ENCODE assay signal across 30 cellular contexts in the genomic region with DNA sequence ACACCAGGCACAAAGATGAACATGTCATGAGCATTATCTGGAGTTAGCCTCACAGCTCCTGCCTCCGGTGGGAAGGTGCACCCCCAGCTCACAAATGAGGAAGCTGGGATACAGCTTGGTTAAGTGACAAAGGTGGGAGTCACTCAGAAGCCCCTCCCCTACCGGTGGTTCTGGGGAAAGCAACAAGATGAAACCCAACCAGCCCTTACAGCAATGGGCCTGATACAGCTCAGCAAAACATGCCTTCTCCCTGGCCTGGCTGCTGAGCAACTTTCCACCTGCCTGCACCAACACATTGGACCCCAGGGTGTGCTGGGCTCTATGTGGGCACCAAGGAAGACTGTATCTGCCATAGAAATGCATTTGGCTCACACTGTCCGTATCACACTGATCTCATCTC.
A peak's percentile ranks its signal among the peaks of the same experiment; 100 is the strongest.
DNase-seq lines count a peak whose midpoint lies in the region; ATAC-seq, FAIRE-seq and TF ChIP-seq lines count a peak whose summit lies in the region.
"Had no signal": no experiment of that assay in that cellular context is flagged by ENCODE, and none has a peak within 500 bp of the region (broad histone marks: within the 10 kb centered on the region; RNA-seq: fewer than 3 reads in every experiment).

No MANE protein-coding gene starts in this region.

- H3K36me3 Mint-ChIP-seq in activated T-helper 17 cell treated with anti-CD3 and anti-CD28 coated beads, Interleukin-2, amount 50 U/mL, for 72 hours (ENCODE audit: low read depth) = no peaks in the 10 kb centered on the region
- H3K36me3 Mint-ChIP-seq: activated naive CD4-positive, alpha-beta T cell treated with anti-CD3 and anti-CD28 coated beads, Interleukin-2, amount 50 U/mL, for 72 hours; CD14-positive monocyte; neural progenitor cell had no signal

- H3K9ac ChIP-seq in HCT116 (ENCODE audit: low read length) (no peak overlapping the region), colonic mucosa (ENCODE audit: low read depth in 2 of 2, low read length in 2 of 2) (no peak overlapping the region)
- H3K9ac ChIP-seq: neural progenitor cell, parathyroid adenoma had no signal

- H3K27ac ChIP-seq in HCT116 (ENCODE audit: low read depth, low read length) = no peak overlapping the region
- H3K27ac ChIP-seq in colonic mucosa = no peak overlapping the region
- H3K27ac ChIP-seq: breast epithelium, neural progenitor cell, parathyroid adenoma, RWPE1, SJSA1, upper lobe of right lung had no signal

- no peak overlapping the region for H3K4me2 ChIP-seq in HCT116 (ENCODE audit: low read length)
- H3K4me2 ChIP-seq: neural progenitor cell had no signal

- TF ChIP-seq CTCF in GM12864 (IDR thresholded peaks at IDR 0.05; ENCODE audit: low read depth, low read length, missing control alignments) (peak; percentile 26), HCT116 (IDR thresholded peaks at IDR 0.05 in 2 of 3, conservative IDR thresholded peaks at IDR 0.05 in 1 of 3; ENCODE audit: borderline replicate concordance in 1 of 3, insufficient read depth in 1 of 3, low read depth in 2 of 3, low read length in 2 of 3) (peak in 2 of 3 experiments; percentile 10 to 23; a peak in 1 of 6 replicates), colonic mucosa (IDR thresholded peaks at IDR 0.05) (no peak)

- H2AFZ ChIP-seq in HCT116 (ENCODE audit: low read depth, low read length, poor library complexity, severe bottlenecking) = no peak overlapping the region
- H2AFZ ChIP-seq: neural progenitor cell, parathyroid adenoma had no signal

- intact Hi-C loops in HCT116 (cut with micrococcal nuclease) = no loop called here
- intact Hi-C loops in posterior vena cava (cut with DNase I) = loop anchor here in 1 of 2 donors (5.0 kb wide), 1 partner anchor 717 kb away; no protein-coding TSS in a partner anchor
- intact Hi-C loops in colonic mucosa (cut with DNase I) = no loop called here
- intact Hi-C loops in cardiac septum (cut with DNase I) = no loop called here

- CTCF ChIA-PET in HCT116 (lab: Charles Lee) = interaction anchor here (1.0 kb wide), 1 partner anchor 241 kb away, joined by 3 read pairs; no protein-coding TSS in a partner anchor

- H3K27ac Mint-ChIP-seq in activated T-helper 17 cell treated with anti-CD3 and anti-CD28 coated beads, Interleukin-2, amount 50 U/mL, for 72 hours = peak overlapping the region; percentile 7
- H3K27ac Mint-ChIP-seq: activated T-helper 1 cell treated with anti-CD3 and anti-CD28 coated beads, Interleukin-12 subunit alpha, Interleukin-12 subunit beta, Interleukin-2, Interleukin-4 antibody, amounts not matched to agents 30 ng/mL and 10 ng/mL and 1 ng/mL, durations not matched to agents 14 hours and 24 hours and 36 hours; CD14-positive monocyte; neural progenitor cell had no signal

- no peaks in the 10 kb centered on the region for H4K20me1 ChIP-seq in HCT116 (ENCODE audit: insufficient read depth)

- TF ChIP-seq RAD21 in HCT116 (IDR thresholded peaks at IDR 0.05; ENCODE audit: low read depth) = no peak

- H3K4me1 Mint-ChIP-seq in activated T-helper 17 cell treated with anti-CD3 and anti-CD28 coated beads, Interleukin-2, amount 50 U/mL, for 72 hours = peaks cover 25% of the 10 kb centered on the region
- H3K4me1 Mint-ChIP-seq: neural progenitor cell had no signal

- no peaks in the 10 kb centered on the region for H3K79me2 ChIP-seq in HCT116 (ENCODE audit: insufficient read depth, low read length)
- H3K79me2 ChIP-seq: parathyroid adenoma had no signal

- POLR2A ChIA-PET in HCT116 (lab: Charles Lee) = no interaction called here

- H3K9me2 ChIP-seq in HCT116 (ENCODE audit: insufficient read depth) = no peaks in the 10 kb centered on the region

- BruUV-seq in HCT116 (replicated peaks; lab: Mats Ljungman, UMichigan) = no TSS peak

- no peak for TF ChIP-seq POLR2A in HCT116 (IDR thresholded peaks at IDR 0.05; ENCODE audit: borderline replicate concordance, extremely low read depth, insufficient read depth, insufficient read length)
- TF ChIP-seq POLR2A in GM12891 (IDR thresholded peaks at IDR 0.05; ENCODE audit: low read depth, low read length) = no peak

- FAIRE-seq in GM12891 (lab: Jason Lieb, UNC) = no peak
- FAIRE-seq: colon, GM12878, small intestine had no signal

- DNase-seq in GM12864 (ENCODE audit: low read depth) = no peak
- DNase-seq in HCT116 (ENCODE audit: low read depth, low spot score) = no peak
- peak; percentile 24 for DNase-seq in posterior vena cava (ENCODE audit: low spot score)
- DNase-seq in colonic mucosa = no peak
- DNase-seq in cardiac septum (ENCODE audit: low spot score) = no peak
- DNase-seq in GM12891 (ENCODE audit: insufficient read length, low spot score) = no peak
- DNase-seq: activated CD4-positive, alpha-beta T cell treated with anti-CD3 and anti-CD28 coated beads, Interleukin-2, amount 50 U/mL, for 4 hours; effector CD4-positive, alpha-beta T cell; GDM1; GOT3; mesenchymal stem cell; NCI-H1694; NCI-H446; NCI-H748 treated with DMSO at 0.1 percent for 48 hours; small intestine; stimulated activated naive CD4-positive, alpha-beta T cell; T-helper 1 cell; upper lobe of right lung had no signal

- H3K4me3 ChIP-seq in GM12864 (ENCODE audit: low read depth, low read length) = no peak overlapping the region
- H3K4me3 ChIP-seq in HCT116 (replicated peaks in 1 of 2; ENCODE audit: low read depth in 1 of 2, low read length in 2 of 2) = no peak overlapping the region
- no peak overlapping the region for H3K4me3 ChIP-seq in colonic mucosa
- H3K4me3 ChIP-seq: breast epithelium, GM12878, neural progenitor cell, SJSA1, upper lobe of right lung had no signal

- H3K9me3 Mint-ChIP-seq in activated T-helper 17 cell treated with anti-CD3 and anti-CD28 coated beads, Interleukin-2, amount 50 U/mL, for 72 hours = no peaks in the 10 kb centered on the region
- H3K9me3 Mint-ChIP-seq: activated naive CD4-positive, alpha-beta T cell treated with anti-CD3 and anti-CD28 coated beads, Interleukin-2, amount 50 U/mL, for 72 hours; activated T-helper 1 cell treated with anti-CD3 and anti-CD28 coated beads, Interleukin-12 subunit alpha, Interleukin-12 subunit beta, Interleukin-2, Interleukin-4 antibody, amounts not matched to agents 30 ng/mL and 10 ng/mL and 1 ng/mL, durations not matched to agents 14 hours and 24 hours and 36 hours; neural progenitor cell had no signal

- no peaks in the 10 kb centered on the region for H3K36me3 ChIP-seq in HCT116 (ENCODE audit: control insufficient read depth in 1 of 2, insufficient read depth in 2 of 2, low read length in 2 of 2)
- no peaks in the 10 kb centered on the region for H3K36me3 ChIP-seq in colonic mucosa
- H3K36me3 ChIP-seq: breast epithelium, neural progenitor cell, SJSA1, upper lobe of right lung had no signal

- no peaks in the 10 kb centered on the region for H3K9me3 ChIP-seq in HCT116 (ENCODE audit: control insufficient read depth in 1 of 2, insufficient read depth in 1 of 2, low read depth in 1 of 2, low read length in 2 of 2)
- no peaks in the 10 kb centered on the region for H3K9me3 ChIP-seq in colonic mucosa
- H3K9me3 ChIP-seq: breast epithelium, SJSA1, upper lobe of right lung had no signal

- RAD21 ChIA-PET in HCT116 (lab: Charles Lee; ENCODE audit: low non-redundant PET in 1 of 2, low total read pairs in 2 of 2, uncharacterized antibody in 2 of 2, unreplicated experiment in 2 of 2) = no interaction called here

- no peak; the same call in 1 of the 2 replicates for ATAC-seq in HCT116
- no peak for ATAC-seq in activated T-helper 17 cell treated with anti-CD3 and anti-CD28 coated beads, Interleukin-2, amount 50 U/mL, for 72 hours (replicated peaks)
- ATAC-seq: GM12878, left lobe of liver, upper lobe of right lung had no signal

- H3K4me1 ChIP-seq in HCT116 (ENCODE audit: control insufficient read depth in 1 of 2, insufficient read depth in 2 of 2, low read length in 2 of 2) (no peaks in the 10 kb centered on the region), colonic mucosa (no peaks in the 10 kb centered on the region)
- H3K4me1 ChIP-seq: breast epithelium, neural progenitor cell, parathyroid adenoma, SJSA1, upper lobe of right lung had no signal

- H3K4me3 Mint-ChIP-seq in activated T-helper 17 cell treated with anti-CD3 and anti-CD28 coated beads, Interleukin-2, amount 50 U/mL, for 72 hours = no peak overlapping the region
- H3K4me3 Mint-ChIP-seq: activated T-helper 1 cell treated with anti-CD3 and anti-CD28 coated beads, Interleukin-12 subunit alpha, Interleukin-12 subunit beta, Interleukin-2, Interleukin-4 antibody, amounts not matched to agents 30 ng/mL and 10 ng/mL and 1 ng/mL, durations not matched to agents 14 hours and 24 hours and 36 hours; neural progenitor cell had no signal

- no peaks in the 10 kb centered on the region for H3K27me3 Mint-ChIP-seq in activated T-helper 17 cell treated with anti-CD3 and anti-CD28 coated beads, Interleukin-2, amount 50 U/mL, for 72 hours

- H3K27me3 ChIP-seq in HCT116 (ENCODE audit: insufficient read depth, low read length) = peaks cover 15% of the 10 kb centered on the region; the same call in 1 of the 2 replicates
- no peaks in the 10 kb centered on the region for H3K27me3 ChIP-seq in colonic mucosa
- H3K27me3 ChIP-seq: neural progenitor cell, SJSA1, upper lobe of right lung had no signal

TF ChIP-seq in HCT116, 20 proteins besides CTCF, POLR2A, EP300 and RAD21 (continues in another document):
- TF ChIP-seq ELF1 (IDR thresholded peaks at IDR 0.05; ENCODE audit: borderline replicate concordance, low read depth) (no peak), JUND (IDR thresholded peaks at IDR 0.05) (no peak), CBX3 (IDR thresholded peaks at IDR 0.05; ENCODE audit: low read depth) (no peak), YY1 (IDR thresholded peaks at IDR 0.05; ENCODE audit: extremely low read depth, insufficient replicate concordance, low read depth, low read length) (no peak)
- TF ChIP-seq, protein P1, sequence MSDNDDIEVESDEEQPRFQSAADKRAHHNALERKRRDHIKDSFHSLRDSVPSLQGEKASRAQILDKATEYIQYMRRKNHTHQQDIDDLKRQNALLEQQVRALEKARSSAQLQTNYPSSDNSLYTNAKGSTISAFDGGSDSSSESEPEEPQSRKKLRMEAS (IDR thresholded peaks at IDR 0.05) = no peak

TF ChIP-seq in GM12891, 5 proteins besides CTCF, POLR2A, EP300 and RAD21:
- TF ChIP-seq POLR2AphosphoS5 (IDR thresholded peaks at IDR 0.05; ENCODE audit: low read depth, low read length) (no peak), SPI1 (IDR thresholded peaks at IDR 0.05; ENCODE audit: low read depth, low read length) (no peak), TAF1 (IDR thresholded peaks at IDR 0.05; ENCODE audit: low read depth, low read length) (no peak), PAX5 (IDR thresholded peaks at IDR 0.05; ENCODE audit: insufficient read depth, low read length, severe bottlenecking) (no peak), POU2F2 (IDR thresholded peaks at IDR 0.05; ENCODE audit: low read depth, low read length) (no peak)
